ENCODE assay signal across 2 cellular contexts in genomic region chr1:226958300-226958699, GRCh38.
A peak's percentile ranks its signal among the peaks of the same experiment; 100 is the strongest.
TF ChIP-seq lines count a peak whose summit lies in the region.

No MANE protein-coding gene starts in this region.

TF ChIP-seq in H1, 55 proteins besides CTCF, POLR2A, EP300 and RAD21:
- TF ChIP-seq POU5F1 (IDR thresholded peaks at IDR 0.05; ENCODE audit: low read depth, low read length): no peak
- TF ChIP-seq CHD2 (IDR thresholded peaks at IDR 0.05; ENCODE audit: low read length): no peak
- TF ChIP-seq CEBPB (IDR thresholded peaks at IDR 0.05; ENCODE audit: low read depth, low read length): no peak
- no peak for TF ChIP-seq TCF12 (IDR thresholded peaks at IDR 0.05; ENCODE audit: low read depth, low read length)
- no peak for TF ChIP-seq SIN3A (conservative IDR thresholded peaks at IDR 0.05 in 1 of 2, IDR thresholded peaks at IDR 0.05 in 1 of 2; ENCODE audit: low read depth in 1 of 2, low read length in 2 of 2)
- TF ChIP-seq SUZ12 (IDR thresholded peaks at IDR 0.05; ENCODE audit: low read length): no peak
- no peak for TF ChIP-seq CBX8 (IDR thresholded peaks at IDR 0.05; ENCODE audit: borderline replicate concordance, low read depth, low read length)
- TF ChIP-seq BACH1 (IDR thresholded peaks at IDR 0.05; ENCODE audit: low read length): no peak

TF ChIP-seq in HepG2, 621 proteins besides CTCF, POLR2A, EP300 and RAD21:
- TF ChIP-seq, protein P1, sequence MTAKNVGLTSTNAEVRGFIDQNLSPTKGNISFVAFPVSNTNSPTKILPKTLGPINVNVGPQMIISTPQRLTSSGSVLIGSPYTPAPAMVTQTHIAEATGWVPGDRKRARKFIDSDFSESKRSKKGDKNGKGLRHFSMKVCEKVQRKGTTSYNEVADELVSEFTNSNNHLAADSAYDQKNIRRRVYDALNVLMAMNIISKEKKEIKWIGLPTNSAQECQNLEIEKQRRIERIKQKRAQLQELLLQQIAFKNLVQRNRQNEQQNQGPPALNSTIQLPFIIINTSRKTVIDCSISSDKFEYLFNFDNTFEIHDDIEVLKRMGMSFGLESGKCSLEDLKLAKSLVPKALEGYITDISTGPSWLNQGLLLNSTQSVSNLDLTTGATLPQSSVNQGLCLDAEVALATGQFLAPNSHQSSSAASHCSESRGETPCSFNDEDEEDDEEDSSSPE (CRISPR knock-in tag; IDR thresholded peaks at IDR 0.05): no peak
- TF ChIP-seq, protein P2, sequence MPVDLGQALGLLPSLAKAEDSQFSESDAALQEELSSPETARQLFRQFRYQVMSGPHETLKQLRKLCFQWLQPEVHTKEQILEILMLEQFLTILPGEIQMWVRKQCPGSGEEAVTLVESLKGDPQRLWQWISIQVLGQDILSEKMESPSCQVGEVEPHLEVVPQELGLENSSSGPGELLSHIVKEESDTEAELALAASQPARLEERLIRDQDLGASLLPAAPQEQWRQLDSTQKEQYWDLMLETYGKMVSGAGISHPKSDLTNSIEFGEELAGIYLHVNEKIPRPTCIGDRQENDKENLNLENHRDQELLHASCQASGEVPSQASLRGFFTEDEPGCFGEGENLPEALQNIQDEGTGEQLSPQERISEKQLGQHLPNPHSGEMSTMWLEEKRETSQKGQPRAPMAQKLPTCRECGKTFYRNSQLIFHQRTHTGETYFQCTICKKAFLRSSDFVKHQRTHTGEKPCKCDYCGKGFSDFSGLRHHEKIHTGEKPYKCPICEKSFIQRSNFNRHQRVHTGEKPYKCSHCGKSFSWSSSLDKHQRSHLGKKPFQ (CRISPR knock-in tag; IDR thresholded peaks at IDR 0.05; ENCODE audit: insufficient replicate concordance): peak; percentile 35
TF ChIP-seq in HepG2: peak in this region for 1.
